ENCODE assay signal across 12 cellular contexts in the genomic region with DNA sequence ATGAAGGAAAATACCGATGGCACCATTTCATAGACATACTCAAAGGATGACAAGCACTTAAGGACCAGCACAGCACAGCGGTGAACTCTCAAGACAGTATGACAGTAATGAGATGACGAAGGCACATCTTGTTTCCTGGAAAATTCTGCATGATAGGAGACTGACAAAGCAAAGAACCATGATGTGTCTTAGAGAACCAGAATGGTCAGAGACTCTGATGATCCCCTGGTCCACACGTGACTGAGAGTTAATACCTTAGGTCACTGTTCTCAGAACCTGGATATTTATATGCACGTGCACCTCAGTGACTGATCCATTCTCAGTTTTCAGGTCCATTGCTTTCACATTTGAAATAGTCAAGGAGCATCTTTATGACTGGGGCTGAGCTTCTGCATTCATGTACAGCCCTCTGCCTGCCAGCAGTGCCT. TPM values are rescaled to one million over a fixed set of nuclear protein-coding genes. Genes with fewer than 3 reads are reported as not detected.
DNase-seq lines count a peak whose midpoint lies in the region; ATAC-seq and TF ChIP-seq lines count a peak whose summit lies in the region.
"Had no signal": no experiment of that assay in that cellular context is flagged by ENCODE, and none has a peak within 500 bp of the region (broad histone marks: within the 10 kb centered on the region; RNA-seq: fewer than 3 reads in every experiment).

No MANE protein-coding gene starts in this region.

- POLR2A ChIA-PET in CD8-positive, alpha-beta memory T cell (lab: Charles Lee): no interaction called here

- intact Hi-C loops in left ventricle myocardium inferior (cut with micrococcal nuclease): no loop called here

- H3K27ac Mint-ChIP-seq in CD8-positive, alpha-beta memory T cell: peak overlapping the region; percentile 2 to 99 (median 84)
- peak overlapping the region; percentile 85 for H3K27ac Mint-ChIP-seq in activated naive CD8-positive, alpha-beta T cell treated with anti-CD3 and anti-CD28 coated beads for 36 hours

- no peaks in the 10 kb centered on the region for H3K36me3 ChIP-seq in CD8-positive, alpha-beta memory T cell (ENCODE audit: insufficient read depth, low read length)
- H3K36me3 ChIP-seq in left ventricle myocardium inferior: peaks cover 12% of the 10 kb centered on the region

- TF ChIP-seq CTCF in left ventricle myocardium inferior (IDR thresholded peaks at IDR 0.05; ENCODE audit: borderline replicate concordance): no peak

- no peaks in the 10 kb centered on the region for H3K27me3 ChIP-seq in CD8-positive, alpha-beta memory T cell (ENCODE audit: insufficient read depth, low read length, poor library complexity, severe bottlenecking)
- H3K27me3 ChIP-seq in left ventricle myocardium inferior (ENCODE audit: low read depth): no peaks in the 10 kb centered on the region
- H3K27me3 ChIP-seq: BLaER1, right lobe of liver had no signal

- ATAC-seq in GM19351 (IDR thresholded peaks at IDR 0.05; ENCODE audit: unreplicated experiment) (peak; percentile 61), HG03097 (IDR thresholded peaks at IDR 0.05; ENCODE audit: low FRiP score, unreplicated experiment) (peak; percentile 37), left lobe of liver (no peak), HG02884 (IDR thresholded peaks at IDR 0.05; ENCODE audit: unreplicated experiment) (no peak)
- ATAC-seq: right lobe of liver had no signal

- peaks cover 77% of the 10 kb centered on the region for H3K4me1 ChIP-seq in CD8-positive, alpha-beta memory T cell (ENCODE audit: insufficient read depth, low read length)
- peaks cover 13% of the 10 kb centered on the region for H3K4me1 ChIP-seq in left ventricle myocardium inferior
- H3K4me1 ChIP-seq: right lobe of liver had no signal

- H3K4me3 Mint-ChIP-seq in CD8-positive, alpha-beta memory T cell: peak overlapping the region in 2 of 7 donors; percentile 35 to 37
- no peak overlapping the region for H3K4me3 Mint-ChIP-seq in activated naive CD8-positive, alpha-beta T cell treated with anti-CD3 and anti-CD28 coated beads for 36 hours

- H3K9me3 Mint-ChIP-seq in CD8-positive, alpha-beta memory T cell: no peaks in the 10 kb centered on the region
- no peaks in the 10 kb centered on the region for H3K9me3 Mint-ChIP-seq in activated naive CD8-positive, alpha-beta T cell treated with anti-CD3 and anti-CD28 coated beads for 36 hours

- no peaks in the 10 kb centered on the region for H3K9me3 ChIP-seq in CD8-positive, alpha-beta memory T cell (ENCODE audit: low read length)
- H3K9me3 ChIP-seq in left ventricle myocardium inferior (replicated peaks): no peaks in the 10 kb centered on the region
- H3K9me3 ChIP-seq: BLaER1, right lobe of liver had no signal

- no peaks in the 10 kb centered on the region for H3K27me3 Mint-ChIP-seq in CD8-positive, alpha-beta memory T cell
- no peaks in the 10 kb centered on the region for H3K27me3 Mint-ChIP-seq in activated naive CD8-positive, alpha-beta T cell treated with anti-CD3 and anti-CD28 coated beads for 36 hours

- no peak overlapping the region for H3K27ac ChIP-seq in CD8-positive, alpha-beta memory T cell (ENCODE audit: low read depth, low read length)
- no peak overlapping the region for H3K27ac ChIP-seq in left ventricle myocardium inferior (replicated peaks)
- H3K27ac ChIP-seq: BLaER1, right lobe of liver had no signal

- no peak overlapping the region for H3K4me3 ChIP-seq in CD8-positive, alpha-beta memory T cell (ENCODE audit: low read length)
- no peak overlapping the region for H3K4me3 ChIP-seq in left ventricle myocardium inferior
- H3K4me3 ChIP-seq: BLaER1, right lobe of liver had no signal

- H3K36me3 Mint-ChIP-seq in CD8-positive, alpha-beta memory T cell: peaks cover 0 to 12% (median 0%) of the 10 kb centered on the region in 3 donors
- H3K36me3 Mint-ChIP-seq in activated naive CD8-positive, alpha-beta T cell treated with anti-CD3 and anti-CD28 coated beads for 36 hours: peaks cover 16% of the 10 kb centered on the region

- DNase-seq in CD8-positive, alpha-beta memory T cell: no peak
- no peak for DNase-seq in activated naive CD8-positive, alpha-beta T cell treated with anti-CD3 and anti-CD28 coated beads for 36 hours
- DNase-seq in left lobe of liver (ENCODE audit: low spot score): no peak
- no peak for DNase-seq in NCI-H2029 treated with DMSO at 0.1 percent for 48 hours (lab: John Stamatoyannopoulos, UW)
- DNase-seq in left ventricle myocardium inferior: no peak
- DNase-seq: NCI-H146, right lobe of liver had no signal

- peaks cover 58 to 71% (median 69%) of the 10 kb centered on the region in 3 donors for H3K4me1 Mint-ChIP-seq in CD8-positive, alpha-beta memory T cell
- peaks cover 63% of the 10 kb centered on the region for H3K4me1 Mint-ChIP-seq in activated naive CD8-positive, alpha-beta T cell treated with anti-CD3 and anti-CD28 coated beads for 36 hours

- CTCF ChIA-PET in CD8-positive, alpha-beta memory T cell (lab: Charles Lee): interaction anchor here (1.3 to 2.5 kb wide), 3 partner anchors 20 to 228 kb away, joined by 4 to 15 read pairs (median 4); partner anchors contain the start of genes LTBP2 and YLPM1

RNA-seq across cellular contexts. Expression of gene PROX2, which starts 35.3 kb away (rescaled TPM):
- total RNA-seq in CD8-positive, alpha-beta memory T cell: under 1 TPM; 0.24 to 0.33 TPM
- not detected for polyA plus RNA-seq in CD8-positive, alpha-beta memory T cell
- total RNA-seq in activated naive CD8-positive, alpha-beta T cell treated with anti-CD3 and anti-CD28 coated beads for 36 hours: 1 to 10 TPM in 1 of 2 experiments, under 1 TPM in 1; 0.87 to 1.5 TPM
- total RNA-seq in left lobe of liver (not detected), left ventricle myocardium inferior (not detected)
- total RNA-seq: H4, right lobe of liver had no signal

RNA-seq across cellular contexts. Expression of gene DLST, which starts 41.1 kb away (rescaled TPM):
- total RNA-seq in CD8-positive, alpha-beta memory T cell: 100 to 1,000 TPM; 160 to 161 TPM
- polyA plus RNA-seq in CD8-positive, alpha-beta memory T cell: 8.8 TPM
- 100 to 1,000 TPM; 134 to 136 TPM for total RNA-seq in activated naive CD8-positive, alpha-beta T cell treated with anti-CD3 and anti-CD28 coated beads for 36 hours
- total RNA-seq in left lobe of liver: 65.6 TPM
- 230 TPM for total RNA-seq in left ventricle myocardium inferior

Comparison
In these comparisons a context has a peak if more than half of its experiments do, and no peak if none do; other contexts are left out.
1. ATAC-seq: peak in GM19351 (single experiment) and HG03097 (single experiment); none in left lobe of liver (single experiment) and HG02884 (single experiment).